ENCODE assay signal across 33 cellular contexts in genomic region chr10:93622942-93623341, GRCh38. TPM values are rescaled to one million over a fixed set of nuclear protein-coding genes. Genes with fewer than 3 reads are reported as not detected.
"Had no signal": no experiment of that assay in that cellular context is flagged by ENCODE, and none has a peak within 500 bp of the region (broad histone marks: within the 10 kb centered on the region; RNA-seq: fewer than 3 reads in every experiment).

No MANE protein-coding gene starts in this region.

- H3K4me1 ChIP-seq: breast epithelium, heart left ventricle, right lobe of liver had no signal

- H3K36me3 ChIP-seq: breast epithelium, heart left ventricle, ovary, right lobe of liver, thoracic aorta had no signal

- H3K27ac ChIP-seq: breast epithelium, heart left ventricle, ovary, right lobe of liver, thoracic aorta had no signal

- ATAC-seq: activated CD4-positive, alpha-beta T cell treated with anti-CD3 and anti-CD28 coated beads for 36 hours; activated CD8-positive, alpha-beta memory T cell treated with anti-CD3 and anti-CD28 coated beads, Interleukin-2, amount 10 ng/mL, durations not matched to agents 7 days and 5 days; activated CD8-positive, alpha-beta T cell treated with anti-CD3 and anti-CD28 coated beads, Interleukin-2, amount 10 ng/mL, durations not matched to agents 7 days and 5 days; activated naive CD8-positive, alpha-beta T cell treated with anti-CD3 and anti-CD28 coated beads, Interleukin-2, amount 50 U/mL, for 24 hours; esophagus mucosa; heart left ventricle; left colon; naive thymus-derived CD4-positive, alpha-beta T cell; right lobe of liver had no signal

- FAIRE-seq: kidney, urothelium cell line had no signal

- H3K9me3 ChIP-seq: breast epithelium, heart left ventricle, ovary, right lobe of liver, thoracic aorta had no signal

- H3K27me3 ChIP-seq: breast epithelium, ovary, right lobe of liver had no signal

- H3K4me3 ChIP-seq: breast epithelium, heart left ventricle, ovary, right lobe of liver, thoracic aorta had no signal

- DNase-seq: activated B cell treated with CpG ODN at 0.5 μM for 24 hours; activated CD4-positive, alpha-beta T cell treated with anti-CD3 and anti-CD28 coated beads for 36 hours; activated CD8-positive, alpha-beta memory T cell treated with anti-CD3 and anti-CD28 coated beads, Interleukin-2, amount 10 ng/mL, durations not matched to agents 7 days and 5 days; activated CD8-positive, alpha-beta T cell treated with anti-CD3 and anti-CD28 coated beads, Interleukin-2, amount 10 ng/mL, durations not matched to agents 7 days and 5 days; activated naive CD8-positive, alpha-beta T cell treated with anti-CD3 and anti-CD28 coated beads, Interleukin-2, amount 50 U/mL, for 24 hours; activated T-cell treated with anti-CD3 and anti-CD28 coated beads, Interleukin-2, amount 50 U/mL, for 48 hours; central memory CD4-positive, alpha-beta T cell; endodermal cell; foreskin fibroblast; heart left ventricle; hypothalamus; immature natural killer cell; kidney; left colon; mammary epithelial cell; naive thymus-derived CD4-positive, alpha-beta T cell; ovary; right lobe of liver; stimulated activated CD4-positive, alpha-beta T cell treated with anti-CD3 and anti-CD28 coated beads, Interleukin-12 subunit alpha, Interleukin-12 subunit beta, amount 100 ng/mL, for 4 hours; stimulated activated CD4-positive, alpha-beta T cell treated with anti-CD3 and anti-CD28 coated beads, Interleukin-4, amount 100 ng/mL, for 1 hour; trophoblast cell had no signal

RNA-seq across cellular contexts. Expression of gene PDE6C, which starts 10.6 kb away (rescaled TPM):
- total RNA-seq: activated B cell treated with CpG ODN at 0.5 μM for 24 hours; activated CD4-positive, alpha-beta T cell treated with anti-CD3 and anti-CD28 coated beads for 36 hours; activated CD8-positive, alpha-beta memory T cell treated with anti-CD3 and anti-CD28 coated beads, Interleukin-2, amount 10 ng/mL, durations not matched to agents 7 days and 5 days; activated CD8-positive, alpha-beta T cell treated with anti-CD3 and anti-CD28 coated beads, Interleukin-2, amount 10 ng/mL, durations not matched to agents 7 days and 5 days; activated T-helper 2 cell treated with anti-CD3 and anti-CD28 coated beads, Interferon-gamma antibody, Interleukin-2, Interleukin-4, amounts not matched to agents 10 μg/mL and 5 μg/mL and 100 μg/mL, durations not matched to agents 14 hours and 24 hours and 36 hours; breast epithelium; endodermal cell; esophagus mucosa; heart left ventricle; kidney; left colon; liver; mammary epithelial cell; mesothelial cell of epicardium; naive thymus-derived CD4-positive, alpha-beta T cell; ovary; progenitor cell of endocrine pancreas; renal cortical epithelial cell; right lobe of liver; skeletal muscle tissue; subcutaneous adipose tissue; thoracic aorta had no signal
- polyA plus RNA-seq: heart left ventricle; immature natural killer cell; liver; mammary epithelial cell; naive thymus-derived CD4-positive, alpha-beta T cell; neural cell had no signal

RNA-seq across cellular contexts. Expression of gene RBP4, which starts 21.9 kb away (rescaled TPM):
- total RNA-seq: activated B cell treated with CpG ODN at 0.5 μM for 24 hours; activated CD4-positive, alpha-beta T cell treated with anti-CD3 and anti-CD28 coated beads for 36 hours; activated CD8-positive, alpha-beta memory T cell treated with anti-CD3 and anti-CD28 coated beads, Interleukin-2, amount 10 ng/mL, durations not matched to agents 7 days and 5 days; activated CD8-positive, alpha-beta T cell treated with anti-CD3 and anti-CD28 coated beads, Interleukin-2, amount 10 ng/mL, durations not matched to agents 7 days and 5 days; activated T-helper 2 cell treated with anti-CD3 and anti-CD28 coated beads, Interferon-gamma antibody, Interleukin-2, Interleukin-4, amounts not matched to agents 10 μg/mL and 5 μg/mL and 100 μg/mL, durations not matched to agents 14 hours and 24 hours and 36 hours; mammary epithelial cell; naive thymus-derived CD4-positive, alpha-beta T cell had no signal
- polyA plus RNA-seq: immature natural killer cell; mammary epithelial cell; naive thymus-derived CD4-positive, alpha-beta T cell had no signal

RNA-seq across cellular contexts. Expression of gene FFAR4, which starts 56.5 kb away (rescaled TPM):
- total RNA-seq: activated B cell treated with CpG ODN at 0.5 μM for 24 hours; activated CD4-positive, alpha-beta T cell treated with anti-CD3 and anti-CD28 coated beads for 36 hours; activated CD8-positive, alpha-beta memory T cell treated with anti-CD3 and anti-CD28 coated beads, Interleukin-2, amount 10 ng/mL, durations not matched to agents 7 days and 5 days; activated CD8-positive, alpha-beta T cell treated with anti-CD3 and anti-CD28 coated beads, Interleukin-2, amount 10 ng/mL, durations not matched to agents 7 days and 5 days; activated T-helper 2 cell treated with anti-CD3 and anti-CD28 coated beads, Interferon-gamma antibody, Interleukin-2, Interleukin-4, amounts not matched to agents 10 μg/mL and 5 μg/mL and 100 μg/mL, durations not matched to agents 14 hours and 24 hours and 36 hours; endodermal cell; mammary epithelial cell; mesothelial cell of epicardium; naive thymus-derived CD4-positive, alpha-beta T cell; renal cortical epithelial cell had no signal
- polyA plus RNA-seq: immature natural killer cell; mammary epithelial cell; naive thymus-derived CD4-positive, alpha-beta T cell; neural cell had no signal
